Comparison of ENCODE assay signal across 15 cellular contexts in the genomic region with DNA sequence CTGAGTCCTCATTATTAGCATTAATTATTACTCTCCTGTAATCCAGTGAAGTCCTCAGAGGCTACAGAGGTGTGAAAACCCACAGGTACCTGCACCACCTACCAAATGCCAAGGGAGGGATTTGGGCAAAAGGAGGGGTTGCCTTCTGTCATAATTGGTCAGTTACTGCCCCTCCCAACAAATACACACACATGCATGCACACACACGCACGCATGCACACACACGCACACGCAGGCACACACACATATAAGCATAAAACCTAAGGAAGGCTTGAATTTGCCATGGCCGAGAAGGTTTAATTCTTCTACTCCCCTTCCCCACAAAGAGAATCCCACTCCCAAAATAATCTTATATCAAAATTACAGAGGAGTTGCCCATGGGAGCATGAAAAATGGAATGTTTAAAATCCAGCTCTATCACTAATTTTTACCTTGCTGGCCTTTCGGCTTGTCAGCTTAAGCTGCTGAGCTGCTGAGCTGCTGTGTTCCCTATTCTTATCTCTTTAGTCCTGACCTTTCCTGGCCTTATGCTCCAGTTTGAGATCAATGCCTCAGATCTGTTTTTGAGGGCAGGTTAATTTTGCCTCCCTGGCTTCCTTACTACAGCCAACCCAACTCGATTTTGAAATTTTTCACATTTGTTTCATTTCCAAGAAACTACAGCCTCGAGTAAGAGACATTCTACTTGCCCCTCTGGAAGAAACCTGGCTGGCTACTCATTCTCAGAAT.
DNase-seq lines count a peak whose midpoint lies in the region; ATAC-seq and TF ChIP-seq lines count a peak whose summit lies in the region.
"Had no signal": no experiment of that assay in that cellular context is flagged by ENCODE, and none has a peak within 500 bp of the region (broad histone marks: within the 10 kb centered on the region; RNA-seq: fewer than 3 reads in every experiment).

No MANE protein-coding gene starts in this region.

- no peaks in the 10 kb centered on the region for H3K9me3 Mint-ChIP-seq in CD8-positive, alpha-beta T cell

- WGBS in liver, result 34% methylated on average over 8 of the region's 8 CpGs

- no peak overlapping the region for H3K4me3 Mint-ChIP-seq in CD8-positive, alpha-beta T cell

- H3K27me3 Mint-ChIP-seq in CD8-positive, alpha-beta T cell (ENCODE audit: low read depth), result no peaks in the 10 kb centered on the region

- H3K27ac ChIP-seq in left ventricle myocardium inferior (replicated peaks) (peak overlapping the region; percentile 53), VCaP (peak overlapping the region; percentile 16; the same call in 1 of the 2 replicates), liver (ENCODE audit: low read depth in 1 of 2, low read length in 2 of 2) (peak overlapping the region; percentile 14 to 60)
- no peak overlapping the region for H3K27ac ChIP-seq in CD8-positive, alpha-beta T cell (ENCODE audit: low read depth, low read length)
- H3K27ac ChIP-seq: BLaER1, SJSA1 had no signal

- CTCF ChIA-PET in CD8-positive, alpha-beta T cell (lab: Charles Lee), result interaction anchor here (1.3 to 1.5 kb wide), 2 partner anchors 30 to 119 kb away, joined by 4 to 7 read pairs; no protein-coding TSS in a partner anchor

- H3K4me1 ChIP-seq in left ventricle myocardium inferior (peaks cover 76% of the 10 kb centered on the region), liver (ENCODE audit: control insufficient read depth in 4 of 4, insufficient read depth in 4 of 4, low read length in 3 of 4) (peaks cover 0 to 32% (median 16%) of the 10 kb centered on the region in 4 donors)
- H3K4me1 ChIP-seq in CD8-positive, alpha-beta T cell (ENCODE audit: insufficient read depth, low read length), result no peaks in the 10 kb centered on the region
- H3K4me1 ChIP-seq: BLaER1, SJSA1 had no signal

- H3K4me1 Mint-ChIP-seq in CD8-positive, alpha-beta T cell (ENCODE audit: low read depth), result peaks cover 9% of the 10 kb centered on the region

- H3K36me3 Mint-ChIP-seq in CD8-positive, alpha-beta T cell, result peaks cover 17% of the 10 kb centered on the region

- ATAC-seq in left cardiac atrium (no peak), HG02981 (IDR thresholded peaks at IDR 0.05; ENCODE audit: unreplicated experiment) (no peak), GM18907 (IDR thresholded peaks at IDR 0.05; ENCODE audit: unreplicated experiment) (no peak)
- no peak for ATAC-seq in CD8-positive, alpha-beta T cell
- ATAC-seq: K562 had no signal

- intact Hi-C loops in left ventricle myocardium inferior (cut with micrococcal nuclease) (no loop called here), left cardiac atrium (cut with DNase I) (no loop called here)
- intact Hi-C loops in CD8-positive, alpha-beta T cell (cut with DNase I, micrococcal nuclease), result no loop called here

- H3K36me3 ChIP-seq in left ventricle myocardium inferior (peaks cover 1% of the 10 kb centered on the region), liver (ENCODE audit: control insufficient read depth in 4 of 4, insufficient read depth in 3 of 4, low read depth in 1 of 4, low read length in 3 of 4) (no peaks in the 10 kb centered on the region)
- no peaks in the 10 kb centered on the region for H3K36me3 ChIP-seq in CD8-positive, alpha-beta T cell (ENCODE audit: insufficient read depth, low read length)
- H3K36me3 ChIP-seq: SJSA1 had no signal

- H3K4me3 ChIP-seq in left ventricle myocardium inferior (no peak overlapping the region), liver (ENCODE audit: low read depth in 1 of 3, low read length in 3 of 3) (peak overlapping the region in 1 of 3 donors; percentile 18)
- H3K4me3 ChIP-seq in CD8-positive, alpha-beta T cell (ENCODE audit: low read depth, low read length), result no peak overlapping the region
- H3K4me3 ChIP-seq: BLaER1, K562, SJSA1 had no signal

- no peak overlapping the region for H3K27ac Mint-ChIP-seq in CD8-positive, alpha-beta T cell

- TF ChIP-seq RAD21 in liver (IDR thresholded peaks at IDR 0.05), result peak; percentile 30 to 70

- no peaks in the 10 kb centered on the region for H3K9me3 ChIP-seq in left ventricle myocardium inferior (replicated peaks)
- no peaks in the 10 kb centered on the region for H3K9me3 ChIP-seq in liver (ENCODE audit: control insufficient read depth in 4 of 4, low read length in 3 of 4)
- H3K9me3 ChIP-seq in CD8-positive, alpha-beta T cell (ENCODE audit: low read length), result no peaks in the 10 kb centered on the region
- H3K9me3 ChIP-seq: BLaER1, SJSA1 had no signal

- TF ChIP-seq CTCF in left ventricle myocardium inferior (IDR thresholded peaks at IDR 0.05; ENCODE audit: borderline replicate concordance), result no peak
- no peak for TF ChIP-seq CTCF in VCaP (conservative IDR thresholded peaks at IDR 0.05)
- no peak for TF ChIP-seq CTCF in liver (IDR thresholded peaks at IDR 0.05; ENCODE audit: low read depth, low read length, missing input control)
- TF ChIP-seq CTCF in CD8-positive, alpha-beta T cell (IDR thresholded peaks at IDR 0.05), result no peak

- POLR2A ChIA-PET in CD8-positive, alpha-beta T cell (lab: Charles Lee), result no interaction called here

- H3K9ac ChIP-seq in liver (ENCODE audit: low read depth in 1 of 2, low read length in 2 of 2), result peak overlapping the region in 1 of 2 donors; percentile 47
- H3K9ac ChIP-seq: BLaER1 had no signal

- H3K27me3 ChIP-seq in left ventricle myocardium inferior (ENCODE audit: low read depth) (no peaks in the 10 kb centered on the region), liver (ENCODE audit: control insufficient read depth in 4 of 4, insufficient read depth in 4 of 4, low read length in 3 of 4) (no peaks in the 10 kb centered on the region)
- H3K27me3 ChIP-seq in CD8-positive, alpha-beta T cell (ENCODE audit: insufficient read depth, low read length), result no peaks in the 10 kb centered on the region
- H3K27me3 ChIP-seq: BLaER1, SJSA1 had no signal

- DNase-seq in left ventricle myocardium inferior (no peak), left cardiac atrium (no peak)
- no peak for DNase-seq in CD8-positive, alpha-beta T cell
- DNase-seq: H7, NCI-H1436, NCI-H2029 treated with DMSO at 0.1 percent for 48 hours, NCI-H524, RPMI8226 had no signal

TF ChIP-seq in liver, 16 proteins besides CTCF, POLR2A, EP300 and RAD21:
- peak; percentile 63 to 79 for TF ChIP-seq HNF4A (conservative IDR thresholded peaks at IDR 0.05)
- TF ChIP-seq ATF3 (IDR thresholded peaks at IDR 0.05), result no peak
- TF ChIP-seq, protein P1, sequence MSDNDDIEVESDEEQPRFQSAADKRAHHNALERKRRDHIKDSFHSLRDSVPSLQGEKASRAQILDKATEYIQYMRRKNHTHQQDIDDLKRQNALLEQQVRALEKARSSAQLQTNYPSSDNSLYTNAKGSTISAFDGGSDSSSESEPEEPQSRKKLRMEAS (IDR thresholded peaks at IDR 0.05), result peak; percentile 57
- TF ChIP-seq YY1 (IDR thresholded peaks at IDR 0.05), result peak; percentile 67
- TF ChIP-seq SP1 (IDR thresholded peaks at IDR 0.05), result peak; percentile 73
- peak; percentile 71 to 85 for TF ChIP-seq RXRA (IDR thresholded peaks at IDR 0.05)
- TF ChIP-seq NR2F2 (IDR thresholded peaks at IDR 0.05), result peak; percentile 96
- no peak for TF ChIP-seq FOXA1 (IDR thresholded peaks at IDR 0.05)
- peak; percentile 31 to 44 for TF ChIP-seq JUND (IDR thresholded peaks at IDR 0.05)
